ENCODE assay signal across 9 cellular contexts in genomic region chr1:85148524-85149250, GRCh38. TPM values are rescaled to one million over a fixed set of nuclear protein-coding genes. Genes with fewer than 3 reads are reported as not detected.
A peak's percentile ranks its signal among the peaks of the same experiment; 100 is the strongest.
DNase-seq lines count a peak whose midpoint lies in the region; ATAC-seq, FAIRE-seq and TF ChIP-seq lines count a peak whose summit lies in the region.
"Had no signal": no experiment of that assay in that cellular context is flagged by ENCODE, and none has a peak within 500 bp of the region (broad histone marks: within the 10 kb centered on the region; RNA-seq: fewer than 3 reads in every experiment).

No MANE protein-coding gene starts in this region.

- H3K27ac Mint-ChIP-seq in CD8-positive, alpha-beta memory T cell: no peak overlapping the region

- H3K4me1 Mint-ChIP-seq in CD8-positive, alpha-beta memory T cell: peaks cover 0 to 8% (median 5%) of the 10 kb centered on the region in 3 donors

- peaks cover 0 to 40% (median 5%) of the 10 kb centered on the region in 9 donors for H3K4me1 ChIP-seq in heart right ventricle
- no peaks in the 10 kb centered on the region for H3K4me1 ChIP-seq in CD8-positive, alpha-beta memory T cell (ENCODE audit: insufficient read depth, low read length)

- H3K27me3 ChIP-seq in heart right ventricle: no peaks in the 10 kb centered on the region
- H3K27me3 ChIP-seq in CD8-positive, alpha-beta memory T cell (ENCODE audit: insufficient read depth, low read length, poor library complexity, severe bottlenecking): no peaks in the 10 kb centered on the region

- H3K4me3 ChIP-seq in heart right ventricle: no peak overlapping the region
- no peak overlapping the region for H3K4me3 ChIP-seq in CD8-positive, alpha-beta memory T cell (ENCODE audit: low read length)

- DNase-seq in HTR-8/SVneo (ENCODE audit: insufficient read length, low spot score) (peak; percentile 7), heart right ventricle (peak in 1 of 2 donors; percentile 40), NCI-H187 (lab: John Stamatoyannopoulos, UW) (no peak), NCI-H748 treated with DMSO at 0.1 percent for 48 hours (lab: John Stamatoyannopoulos, UW) (no peak), iPS-NIHi11 (ENCODE audit: low spot score) (no peak)
- DNase-seq in CD8-positive, alpha-beta memory T cell: no peak

- H3K36me3 Mint-ChIP-seq in CD8-positive, alpha-beta memory T cell: no peaks in the 10 kb centered on the region

- peak overlapping the region in 5 of 10 donors; percentile 12 to 73 (median 54) for H3K27ac ChIP-seq in heart right ventricle
- H3K27ac ChIP-seq in CD8-positive, alpha-beta memory T cell (ENCODE audit: low read depth, low read length): no peak overlapping the region

- intact Hi-C loops in heart right ventricle (cut with DNase I): no loop called here

- FAIRE-seq in HTR-8/SVneo (lab: Jason Lieb, UNC): no peak
- FAIRE-seq: islet of Langerhans had no signal

- H3K4me3 Mint-ChIP-seq in CD8-positive, alpha-beta memory T cell: no peak overlapping the region

- CTCF ChIA-PET in CD8-positive, alpha-beta memory T cell (lab: Charles Lee): interaction anchor here (0.7 kb wide), 1 partner anchor 93 kb away, joined by 3 read pairs; no protein-coding TSS in a partner anchor

- H3K9me3 Mint-ChIP-seq in CD8-positive, alpha-beta memory T cell: no peaks in the 10 kb centered on the region

- H3K36me3 ChIP-seq in heart right ventricle: no peaks in the 10 kb centered on the region
- no peaks in the 10 kb centered on the region for H3K36me3 ChIP-seq in CD8-positive, alpha-beta memory T cell (ENCODE audit: insufficient read depth, low read length)

- H3K9me3 ChIP-seq in heart right ventricle: no peaks in the 10 kb centered on the region
- H3K9me3 ChIP-seq in CD8-positive, alpha-beta memory T cell (ENCODE audit: low read length): no peaks in the 10 kb centered on the region

- no peak for TF ChIP-seq CTCF in heart right ventricle (IDR thresholded peaks at IDR 0.05)

- POLR2A ChIA-PET in CD8-positive, alpha-beta memory T cell (lab: Charles Lee): no interaction called here

- ATAC-seq in GM18517 (IDR thresholded peaks at IDR 0.05; ENCODE audit: unreplicated experiment) (peak; percentile 88), GM21737 (IDR thresholded peaks at IDR 0.05; ENCODE audit: unreplicated experiment) (peak; percentile 82), heart right ventricle (peak; percentile 65 to 88 (median 84))

- H3K27me3 Mint-ChIP-seq in CD8-positive, alpha-beta memory T cell: no peaks in the 10 kb centered on the region

RNA-seq across cellular contexts. Expression of gene SYDE2, which starts 52.1 kb away (rescaled TPM):
- 10 to 100 TPM; 16.1 to 24.7 (median 21.4) TPM for total RNA-seq in heart right ventricle
- polyA plus RNA-seq in heart right ventricle: 1 to 10 TPM; 1.1 to 3.0 TPM
- 1 to 10 TPM; 2.8 to 3.3 TPM for total RNA-seq in CD8-positive, alpha-beta memory T cell
- polyA plus RNA-seq in CD8-positive, alpha-beta memory T cell: 1.7 TPM
